In genomic region chr5:137743031-137743640, GRCh38 we compare ENCODE assay signal across 8 cellular contexts.
A peak's percentile ranks its signal among the peaks of the same experiment; 100 is the strongest.
DNase-seq lines count a peak whose midpoint lies in the region; ATAC-seq, FAIRE-seq and TF ChIP-seq lines count a peak whose summit lies in the region.

No MANE protein-coding gene starts in this region.

- no peaks in the 10 kb centered on the region for H3K27me3 Mint-ChIP-seq in nephron (ENCODE audit: low read depth)

- H3K4me3 Mint-ChIP-seq in nephron = no peak overlapping the region

- no peak overlapping the region for H3K27ac Mint-ChIP-seq in nephron

- ATAC-seq in GM18907 (IDR thresholded peaks at IDR 0.05; ENCODE audit: unreplicated experiment) = peak; percentile 55

- H3K4me3 ChIP-seq in HL-60 (replicated peaks; ENCODE audit: insufficient read depth, low read length) = no peak overlapping the region

- H3K27ac ChIP-seq in HL-60 (replicated peaks) = no peak overlapping the region

- H3K27me3 ChIP-seq in HL-60 (ENCODE audit: insufficient read depth, poor library complexity, severe bottlenecking) = no peaks in the 10 kb centered on the region

- no peaks in the 10 kb centered on the region for H3K36me3 Mint-ChIP-seq in nephron (ENCODE audit: low read depth)

- no peaks in the 10 kb centered on the region for H3K9me3 Mint-ChIP-seq in nephron

- no peaks in the 10 kb centered on the region for H3K4me1 Mint-ChIP-seq in nephron

- TF ChIP-seq CTCF in HL-60 (IDR thresholded peaks at IDR 0.05; ENCODE audit: insufficient read depth, low read length) = peak; percentile 16
- TF ChIP-seq CTCF in nephron (IDR thresholded peaks at IDR 0.05; ENCODE audit: unreplicated experiment in 3 of 3) = peak; percentile 54 to 69 (median 66)

- DNase-seq in Ammon's horn (ENCODE audit: low spot score) = peak; percentile 89
- DNase-seq in HL-60 (ENCODE audit: low read depth in 1 of 2, low spot score in 1 of 2) = peak in 1 of 2 experiments; percentile 24
- DNase-seq in NOMO-1 (lab: John Stamatoyannopoulos, UW; ENCODE audit: unreplicated experiment in 2 of 2) = peak; percentile 64 to 72
- peak; percentile 56 for DNase-seq in activated CD8-positive, alpha-beta memory T cell treated with anti-CD3 and anti-CD28 coated beads, Interleukin-2, amount 50 U/mL, for 4 hours
- peak; percentile 62 for DNase-seq in fibroblast of gingiva (ENCODE audit: low read depth)
- peak; percentile 38 for DNase-seq in urothelium cell line (ENCODE audit: low spot score)

- no peak for FAIRE-seq in urothelium cell line (lab: Jason Lieb, UNC)
